ENCODE assay signal across 3 cellular contexts in genomic region chr15:101510212-101511197, GRCh38.
TF ChIP-seq lines count a peak whose summit lies in the region.

No MANE protein-coding gene starts in this region.

TF ChIP-seq in A549, 52 proteins besides CTCF, POLR2A, EP300 and RAD21:
- TF ChIP-seq ZSCAN20 (CRISPR knock-in tag; IDR thresholded peaks at IDR 0.05) = no peak
- TF ChIP-seq SMC3 (IDR thresholded peaks at IDR 0.05) = no peak

TF ChIP-seq in liver, 16 proteins besides CTCF, POLR2A, EP300 and RAD21:
- peak; percentile 22 for TF ChIP-seq FOXA2 (IDR thresholded peaks at IDR 0.05)
- TF ChIP-seq HNF4A (conservative IDR thresholded peaks at IDR 0.05) = peak; percentile 15 to 16
- TF ChIP-seq YY1 (IDR thresholded peaks at IDR 0.05) = no peak
- TF ChIP-seq ATF3 (IDR thresholded peaks at IDR 0.05) = peak; percentile 40
- peak; percentile 23 for TF ChIP-seq FOXA1 (IDR thresholded peaks at IDR 0.05)
- TF ChIP-seq EGR1 (IDR thresholded peaks at IDR 0.05; ENCODE audit: low read depth in 2 of 2) = no peak
- TF ChIP-seq SP1 (IDR thresholded peaks at IDR 0.05) = peak; percentile 27
- no peak for TF ChIP-seq NR2F2 (IDR thresholded peaks at IDR 0.05)
- TF ChIP-seq RXRA (IDR thresholded peaks at IDR 0.05) = peak; percentile 58 to 69
TF ChIP-seq in liver: peak in this region for 6.

TF ChIP-seq in SK-N-SH, 30 proteins besides CTCF, POLR2A, EP300 and RAD21:
- TF ChIP-seq ZBTB33 (IDR thresholded peaks at IDR 0.05; ENCODE audit: borderline replicate concordance, low read depth) = no peak
- TF ChIP-seq RCOR1 (IDR thresholded peaks at IDR 0.05; ENCODE audit: low read length) = no peak
- no peak for TF ChIP-seq GATA2 (CRISPR knock-in tag; IDR thresholded peaks at IDR 0.05)
- no peak for TF ChIP-seq PBX3 (IDR thresholded peaks at IDR 0.05)
- no peak for TF ChIP-seq ELF1 (IDR thresholded peaks at IDR 0.05)
- no peak for TF ChIP-seq NRF1 (IDR thresholded peaks at IDR 0.05; ENCODE audit: low read depth, low read length)
- TF ChIP-seq REST (IDR thresholded peaks at IDR 0.05; ENCODE audit: low read depth, low read length) = no peak
- TF ChIP-seq MEF2A (IDR thresholded peaks at IDR 0.05; ENCODE audit: borderline replicate concordance, low read depth) = no peak
- TF ChIP-seq TAF1 (IDR thresholded peaks at IDR 0.05; ENCODE audit: borderline replicate concordance, low read depth, low read length) = no peak
- TF ChIP-seq MAX (IDR thresholded peaks at IDR 0.05; ENCODE audit: low read depth) = no peak
- TF ChIP-seq SIN3A (IDR thresholded peaks at IDR 0.05; ENCODE audit: borderline replicate concordance, low read depth, low read length) = no peak
- no peak for TF ChIP-seq JUND (IDR thresholded peaks at IDR 0.05)
TF ChIP-seq in SK-N-SH: peak in this region for 0.
